ENCODE assay signal across 15 cellular contexts in genomic region chr22:49179886-49180682, GRCh38.
A peak's percentile ranks its signal among the peaks of the same experiment; 100 is the strongest.
DNase-seq lines count a peak whose midpoint lies in the region; ATAC-seq, FAIRE-seq and TF ChIP-seq lines count a peak whose summit lies in the region.
"Had no signal": no experiment of that assay in that cellular context is flagged by ENCODE, and none has a peak within 500 bp of the region (broad histone marks: within the 10 kb centered on the region; RNA-seq: fewer than 3 reads in every experiment).

No MANE protein-coding gene starts in this region.

- peaks cover 7% of the 10 kb centered on the region for H3K36me3 Mint-ChIP-seq in glutamatergic neuron (ENCODE audit: unreplicated experiment)
- no peaks in the 10 kb centered on the region for H3K36me3 Mint-ChIP-seq in neural crest cell (ENCODE audit: low read depth)
- H3K36me3 Mint-ChIP-seq in stimulated activated naive B cell treated with anti-CD40 and anti-IgM and Interleukin-4, amounts not matched to agents 10 μg/mL and 1 μg/mL and 100 μg/mL, for 72 hours: no peaks in the 10 kb centered on the region
- H3K36me3 Mint-ChIP-seq: CD4-positive, CD25-positive, alpha-beta regulatory T cell had no signal

- TF ChIP-seq POLR2A in HepG2 (IDR thresholded peaks at IDR 0.05; ENCODE audit: insufficient read depth in 1 of 2, low read depth in 2 of 2, low read length in 2 of 2): no peak
- no peak for TF ChIP-seq POLR2A in gastroesophageal sphincter (IDR thresholded peaks at IDR 0.05)

- no peaks in the 10 kb centered on the region for H3K4me1 Mint-ChIP-seq in glutamatergic neuron (ENCODE audit: low read depth, unreplicated experiment)
- peaks cover 9% of the 10 kb centered on the region for H3K4me1 Mint-ChIP-seq in neural crest cell
- no peaks in the 10 kb centered on the region for H3K4me1 Mint-ChIP-seq in stimulated activated naive B cell treated with anti-CD40 and anti-IgM and Interleukin-4, amounts not matched to agents 10 μg/mL and 1 μg/mL and 100 μg/mL, for 72 hours
- H3K4me1 Mint-ChIP-seq: CD4-positive, CD25-positive, alpha-beta regulatory T cell had no signal

- no peaks in the 10 kb centered on the region for H3K79me2 ChIP-seq in HepG2 (ENCODE audit: insufficient read depth, low read length)
- H3K79me2 ChIP-seq in SK-N-SH (ENCODE audit: insufficient read depth): no peaks in the 10 kb centered on the region

- in situ Hi-C loops in HepG2 (cut with HindIII; ENCODE audit: extremely low pct_ligation_motif_present, low pct_unique_long_range_greater_than_20kb): no loop called here

- H3K9ac ChIP-seq in liver (ENCODE audit: low read depth in 1 of 2, low read length in 2 of 2) (no peak overlapping the region), HepG2 (ENCODE audit: insufficient read depth, low read depth, low read length) (no peak overlapping the region), SK-N-SH (no peak overlapping the region)
- H3K9ac ChIP-seq: BLaER1 treated with 17β-estradiol and CSF1 and Interleukin-3, amounts not matched to agents 10 nM and 100 nM had no signal

- TF ChIP-seq CTCF in liver (IDR thresholded peaks at IDR 0.05; ENCODE audit: low read depth, low read length, missing input control): no peak
- TF ChIP-seq CTCF in HepG2 (CRISPR knock-in tag; IDR thresholded peaks at IDR 0.05): no peak
- TF ChIP-seq CTCF in glutamatergic neuron (IDR thresholded peaks at IDR 0.05; ENCODE audit: partially characterized antibody, unreplicated experiment): no peak
- TF ChIP-seq CTCF in neural crest cell (conservative IDR thresholded peaks at IDR 0.05): no peak
- TF ChIP-seq CTCF in gastroesophageal sphincter (IDR thresholded peaks at IDR 0.05): no peak
- TF ChIP-seq CTCF in SK-N-SH (IDR thresholded peaks at IDR 0.05): no peak

- H3K36me3 ChIP-seq in liver (ENCODE audit: control insufficient read depth in 4 of 4, insufficient read depth in 3 of 4, low read depth in 1 of 4, low read length in 3 of 4) (no peaks in the 10 kb centered on the region), HepG2 (replicated peaks in 1 of 2; ENCODE audit: control insufficient read depth in 1 of 2, insufficient read depth in 2 of 2, low read length in 2 of 2) (no peaks in the 10 kb centered on the region), gastroesophageal sphincter (no peaks in the 10 kb centered on the region), SK-N-SH (replicated peaks in 1 of 2; ENCODE audit: control insufficient read depth in 1 of 2, insufficient read depth in 2 of 2, low read length in 1 of 2) (no peaks in the 10 kb centered on the region)
- H3K36me3 ChIP-seq: BLaER1 treated with 17β-estradiol and CSF1 and Interleukin-3, amounts not matched to agents 10 nM and 100 nM had no signal

- intact Hi-C loops in HepG2 (cut with micrococcal nuclease; ENCODE audit: unreplicated experiment): no loop called here

- no peaks in the 10 kb centered on the region for H3F3A ChIP-seq in SK-N-SH (replicated peaks; ENCODE audit: insufficient read depth)

- H3K27me3 ChIP-seq in liver (ENCODE audit: control insufficient read depth in 4 of 4, insufficient read depth in 4 of 4, low read length in 3 of 4): no peaks in the 10 kb centered on the region
- peaks cover 3 to 23% of the 10 kb centered on the region in 2 experiments; a peak in 2 of 5 replicates for H3K27me3 ChIP-seq in HepG2 (ENCODE audit: control insufficient read depth in 1 of 2, insufficient read depth in 2 of 2, low read length in 2 of 2)
- peaks cover 62% of the 10 kb centered on the region for H3K27me3 ChIP-seq in gastroesophageal sphincter
- no peaks in the 10 kb centered on the region; the same call in 1 of the 2 replicates for H3K27me3 ChIP-seq in SK-N-SH (ENCODE audit: insufficient read depth)

- POLR2A ChIA-PET in HepG2 (lab: Yijun Ruan, JAX) (no interaction called here), SK-N-SH (lab: Yijun Ruan, JAX) (no interaction called here)

- H2AFZ ChIP-seq in HepG2 (ENCODE audit: low read length) (no peak overlapping the region), SK-N-SH (ENCODE audit: low read depth) (no peak overlapping the region)

- 74% methylated on average over 19 of the region's 19 CpGs for WGBS in liver
- WGBS in HepG2 (ENCODE audit: low lambda C conversion rate): 46% methylated on average over 10 of the region's 19 CpGs
- WGBS in gastroesophageal sphincter (ENCODE audit: low coverage in 1 of 2), 2 donors: 77% methylated on average over 9 of the region's 19 CpGs; no CpG with 5 or more reads in 1 of the 2 donors
- 42% methylated on average over 12 of the region's 19 CpGs for WGBS in SK-N-SH (ENCODE audit: low lambda C conversion rate)

- H3K9me3 ChIP-seq in liver (ENCODE audit: control insufficient read depth in 4 of 4, low read length in 3 of 4) (no peaks in the 10 kb centered on the region), HepG2 (ENCODE audit: low read length) (no peaks in the 10 kb centered on the region), gastroesophageal sphincter (no peaks in the 10 kb centered on the region), SK-N-SH (no peaks in the 10 kb centered on the region)
- H3K9me3 ChIP-seq: BLaER1 treated with 17β-estradiol and CSF1 and Interleukin-3, amounts not matched to agents 10 nM and 100 nM had no signal

- H3K4me3 Mint-ChIP-seq in glutamatergic neuron (ENCODE audit: unreplicated experiment) (no peak overlapping the region), neural crest cell (no peak overlapping the region)
- no peak overlapping the region for H3K4me3 Mint-ChIP-seq in stimulated activated naive B cell treated with anti-CD40 and anti-IgM and Interleukin-4, amounts not matched to agents 10 μg/mL and 1 μg/mL and 100 μg/mL, for 72 hours
- H3K4me3 Mint-ChIP-seq: CD4-positive, CD25-positive, alpha-beta regulatory T cell had no signal

- H3K27me3 Mint-ChIP-seq in glutamatergic neuron (ENCODE audit: unreplicated experiment): peaks cover 5% of the 10 kb centered on the region
- peaks cover 2% of the 10 kb centered on the region for H3K27me3 Mint-ChIP-seq in neural crest cell (ENCODE audit: low read depth)
- H3K27me3 Mint-ChIP-seq in stimulated activated naive B cell treated with anti-CD40 and anti-IgM and Interleukin-4, amounts not matched to agents 10 μg/mL and 1 μg/mL and 100 μg/mL, for 72 hours: peaks cover 8 to 11% of the 10 kb centered on the region in 2 donors
- H3K27me3 Mint-ChIP-seq: CD4-positive, CD25-positive, alpha-beta regulatory T cell had no signal

- BruUV-seq in HepG2 (replicated peaks; lab: Mats Ljungman, UMichigan): no TSS peak

- H3K9me3 Mint-ChIP-seq in glutamatergic neuron (ENCODE audit: unreplicated experiment) (peaks cover 38% of the 10 kb centered on the region), neural crest cell (peaks cover 4% of the 10 kb centered on the region)
- peaks cover 0 to 2% of the 10 kb centered on the region in 2 donors for H3K9me3 Mint-ChIP-seq in stimulated activated naive B cell treated with anti-CD40 and anti-IgM and Interleukin-4, amounts not matched to agents 10 μg/mL and 1 μg/mL and 100 μg/mL, for 72 hours

- H3K27ac ChIP-seq in liver (ENCODE audit: low read depth in 1 of 2, low read length in 2 of 2) (peak overlapping the region; percentile 60 to 70), HepG2 (ENCODE audit: extremely low read length, insufficient read depth, low read length) (no peak overlapping the region), gastroesophageal sphincter (no peak overlapping the region), SK-N-SH (ENCODE audit: low read depth in 2 of 2, low read length in 1 of 2) (no peak overlapping the region)
- H3K27ac ChIP-seq: BLaER1 treated with 17β-estradiol and CSF1 and Interleukin-3, amounts not matched to agents 10 nM and 100 nM had no signal

- H3K27ac Mint-ChIP-seq in glutamatergic neuron (ENCODE audit: unreplicated experiment): peak overlapping the region; percentile 62
- peak overlapping the region; percentile 45 for H3K27ac Mint-ChIP-seq in neural crest cell (ENCODE audit: unreplicated experiment)
- no peak overlapping the region for H3K27ac Mint-ChIP-seq in stimulated activated naive B cell treated with anti-CD40 and anti-IgM and Interleukin-4, amounts not matched to agents 10 μg/mL and 1 μg/mL and 100 μg/mL, for 72 hours
- H3K27ac Mint-ChIP-seq: CD4-positive, CD25-positive, alpha-beta regulatory T cell had no signal

- no peaks in the 10 kb centered on the region for H3K9me2 ChIP-seq in SK-N-SH

- ATAC-seq in HepG2 (no peak), gastroesophageal sphincter (no peak)
- ATAC-seq in stimulated activated naive B cell treated with anti-CD40 and anti-IgM and Interleukin-4, amounts not matched to agents 10 μg/mL and 1 μg/mL and 100 μg/mL, for 72 hours (replicated peaks): no peak
- ATAC-seq: K562 had no signal

- DNase-seq in HepG2 (ENCODE audit: low spot score) (no peak), glutamatergic neuron (no peak), neural crest cell (ENCODE audit: low read depth, low spot score) (no peak), SK-N-SH (no peak)
- DNase-seq in stimulated activated naive B cell treated with anti-CD40 and anti-IgM and Interleukin-4, amounts not matched to agents 10 μg/mL and 1 μg/mL and 100 μg/mL, for 72 hours: no peak
- DNase-seq: ACHN; CD4-positive, CD25-positive, alpha-beta regulatory T cell; DMS53; GF-D8 had no signal

- no peak for FAIRE-seq in HepG2 (lab: Jason Lieb, UNC)
- FAIRE-seq: H54, HTR-8/SVneo, K562 had no signal

- no peak for TF ChIP-seq EP300 in HepG2 (IDR thresholded peaks at IDR 0.05; ENCODE audit: low read depth in 2 of 2, low read length in 2 of 2)
- TF ChIP-seq EP300 in HepG2 (CRISPR knock-in tag; IDR thresholded peaks at IDR 0.05; ENCODE audit: borderline replicate concordance): no peak
- TF ChIP-seq EP300 in gastroesophageal sphincter (IDR thresholded peaks at IDR 0.05): no peak
- no peak for TF ChIP-seq EP300 in SK-N-SH (IDR thresholded peaks at IDR 0.05; ENCODE audit: borderline replicate concordance in 1 of 2, low read depth in 1 of 2, low read length in 1 of 2)

- CTCF ChIA-PET in HepG2 (lab: Yijun Ruan, JAX; ENCODE audit: low intra/inter-chr PET ratio, low total read pairs) (no interaction called here), SK-N-SH (lab: Yijun Ruan, JAX) (interaction anchor here (1.4 kb wide), 1 partner anchor 10 kb away, joined by 3 read pairs; no protein-coding TSS in a partner anchor)

- H3K4me1 ChIP-seq in liver (ENCODE audit: control insufficient read depth in 4 of 4, insufficient read depth in 4 of 4, low read length in 3 of 4) (peaks cover 14 to 38% (median 27%) of the 10 kb centered on the region in 4 donors), HepG2 (ENCODE audit: insufficient read depth, low read length) (peaks cover 9% of the 10 kb centered on the region; the same call in 1 of the 2 replicates), gastroesophageal sphincter (no peaks in the 10 kb centered on the region), SK-N-SH (ENCODE audit: control insufficient read depth in 1 of 2, insufficient read depth in 2 of 2, low read depth in 1 of 2, low read length in 1 of 2) (no peaks in the 10 kb centered on the region; a peak in 1 of 4 replicates)

- H3K4me2 ChIP-seq in HepG2 (ENCODE audit: low read depth, low read length) (no peak overlapping the region), SK-N-SH (no peak overlapping the region)
- H3K4me2 ChIP-seq: BLaER1 treated with 17β-estradiol and CSF1 and Interleukin-3, amounts not matched to agents 10 nM and 100 nM had no signal

- H3K4me3 ChIP-seq in liver (ENCODE audit: low read depth in 1 of 3, low read length in 3 of 3) (no peak overlapping the region), HepG2 (replicated peaks in 1 of 3; ENCODE audit: insufficient read depth in 1 of 3, low read depth in 2 of 3, low read length in 3 of 3) (no peak overlapping the region), gastroesophageal sphincter (no peak overlapping the region), SK-N-SH (ENCODE audit: low read depth in 2 of 2, low read length in 1 of 2) (no peak overlapping the region)
- H3K4me3 ChIP-seq: BLaER1 treated with 17β-estradiol and CSF1 and Interleukin-3, amounts not matched to agents 10 nM and 100 nM; K562 had no signal

- H4K20me1 ChIP-seq in HepG2 (ENCODE audit: insufficient read depth, low read length) (no peaks in the 10 kb centered on the region), SK-N-SH (ENCODE audit: insufficient read depth) (no peaks in the 10 kb centered on the region)

- TF ChIP-seq RAD21 in liver (IDR thresholded peaks at IDR 0.05) (no peak), HepG2 (CRISPR knock-in tag; IDR thresholded peaks at IDR 0.05) (no peak), SK-N-SH (IDR thresholded peaks at IDR 0.05; ENCODE audit: low read length) (no peak)

Comparison
In these comparisons a context has a peak if more than half of its experiments do, and no peak if none do; other contexts are left out.
1. H3K27ac ChIP-seq: peak in liver (2 of 2); none in HepG2 (single experiment), gastroesophageal sphincter (0 of 4) and SK-N-SH (0 of 2).